ENCODE assay signal across 8 cellular contexts in the genomic region with DNA sequence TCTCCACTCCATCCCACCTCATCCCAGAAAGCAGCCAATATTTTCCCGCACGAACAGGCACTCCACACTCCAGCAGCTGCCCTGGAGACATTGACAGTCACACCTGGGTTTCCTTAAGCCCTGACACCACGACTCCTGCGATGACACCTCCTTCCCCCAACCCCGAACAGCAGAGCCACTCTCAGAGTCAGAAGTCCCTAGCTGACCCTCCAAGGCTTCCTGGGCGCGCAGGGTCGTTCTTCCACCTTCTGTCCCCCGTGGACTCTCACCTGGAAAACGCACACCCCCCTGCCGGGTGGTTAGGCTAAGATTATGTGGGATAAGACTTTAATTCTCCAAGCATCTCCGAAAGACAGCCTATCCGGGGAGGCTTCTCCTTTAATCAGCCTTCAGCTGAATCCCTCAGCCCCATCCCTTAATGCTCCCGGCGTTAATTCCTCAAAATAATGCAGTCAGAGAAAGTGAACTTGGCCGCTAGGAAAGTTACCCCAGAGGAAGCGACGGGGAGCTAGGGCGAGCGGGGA. TPM values are rescaled to one million over a fixed set of nuclear protein-coding genes. Genes with fewer than 3 reads are reported as not detected.
DNase-seq lines count a peak whose midpoint lies in the region; ATAC-seq and TF ChIP-seq lines count a peak whose summit lies in the region.

No MANE protein-coding gene starts in this region.

- H3K27ac Mint-ChIP-seq in neural progenitor cell = peak overlapping the region; percentile 46

- H3K4me2 ChIP-seq in GM23248 (ENCODE audit: unreplicated experiment) (peak overlapping the region; percentile 55), neural progenitor cell (peak overlapping the region; percentile 89)

- H3K27ac ChIP-seq in GM23248 (no peak overlapping the region), esophagus muscularis mucosa (replicated peaks in 1 of 4) (peak overlapping the region; percentile 86 to 90 (median 89)), neural progenitor cell (no peak overlapping the region)

- H3K9me3 ChIP-seq in GM23248 (ENCODE audit: low read depth) = no peaks in the 10 kb centered on the region
- H3K9me3 ChIP-seq in esophagus muscularis mucosa = no peaks in the 10 kb centered on the region
- no peaks in the 10 kb centered on the region for H3K9me3 ChIP-seq in neural progenitor cell (ENCODE audit: low read depth)

- peak overlapping the region; percentile 50; the same call in 1 of the 2 replicates for H3K9ac ChIP-seq in GM23248
- H3K9ac ChIP-seq in neural progenitor cell = no peak overlapping the region

- intact Hi-C loops in esophagus muscularis mucosa (cut with DNase I) = loop anchor here (5.0 kb wide), 1 partner anchor 36 kb away; the partner anchor contains the start of gene SSBP1

- H3K4me1 Mint-ChIP-seq in neural progenitor cell = peaks cover 46% of the 10 kb centered on the region

- peak overlapping the region; percentile 92 for H3K4me3 Mint-ChIP-seq in neural progenitor cell

- peaks cover 2% of the 10 kb centered on the region for H3K27me3 Mint-ChIP-seq in neural progenitor cell (ENCODE audit: insufficient read depth, low read depth)

- H3K4me3 ChIP-seq in GM23248 (peak overlapping the region; percentile 76), WI38 (ENCODE audit: low read depth, low read length) (peak overlapping the region; percentile 43), esophagus muscularis mucosa (peak overlapping the region; percentile 76 to 98 (median 90)), neural progenitor cell (peak overlapping the region; percentile 89)

- no peaks in the 10 kb centered on the region for H3K9me2 ChIP-seq in GM23248 (ENCODE audit: insufficient read depth)

- H4K20me1 ChIP-seq in GM23248 (ENCODE audit: insufficient read depth) = no peaks in the 10 kb centered on the region
- H4K20me1 ChIP-seq in neural progenitor cell (ENCODE audit: low read depth) = peaks cover 34% of the 10 kb centered on the region

- TF ChIP-seq POLR2A in esophagus muscularis mucosa (IDR thresholded peaks at IDR 0.05; ENCODE audit: low read depth) = no peak

- peak; percentile 42 for DNase-seq in CD1c-positive myeloid dendritic cell (ENCODE audit: extremely low spot score)
- DNase-seq in GM23248 = peak; percentile 59
- DNase-seq in esophagus muscularis mucosa (ENCODE audit: extremely low spot score) = no peak
- DNase-seq in neural progenitor cell (ENCODE audit: low spot score) = no peak
- no peak for DNase-seq in T1000 (lab: John Stamatoyannopoulos, UW)

- peak overlapping the region; percentile 73 for H2AFZ ChIP-seq in GM23248
- H2AFZ ChIP-seq in neural progenitor cell (replicated peaks) = no peak overlapping the region

- no peaks in the 10 kb centered on the region for H3K36me3 ChIP-seq in GM23248 (ENCODE audit: low read depth)
- H3K36me3 ChIP-seq in esophagus muscularis mucosa = no peaks in the 10 kb centered on the region
- no peaks in the 10 kb centered on the region for H3K36me3 ChIP-seq in neural progenitor cell

- no peak for ATAC-seq in HG02610 (IDR thresholded peaks at IDR 0.05; ENCODE audit: unreplicated experiment)
- no peak for ATAC-seq in HG03457 (IDR thresholded peaks at IDR 0.05; ENCODE audit: unreplicated experiment)

- no peaks in the 10 kb centered on the region for H3K79me2 ChIP-seq in GM23248 (ENCODE audit: insufficient read depth)
- peaks cover 15% of the 10 kb centered on the region for H3K79me2 ChIP-seq in neural progenitor cell (ENCODE audit: low read depth)

- H3F3A ChIP-seq in GM23248 (ENCODE audit: insufficient read depth) (no peaks in the 10 kb centered on the region; the same call in 1 of the 2 replicates), neural progenitor cell (ENCODE audit: low read depth) (peaks cover 12% of the 10 kb centered on the region)

- H3K9me3 Mint-ChIP-seq in neural progenitor cell = no peaks in the 10 kb centered on the region

- H3K27me3 ChIP-seq in GM23248 (replicated peaks; ENCODE audit: insufficient read depth) (no peaks in the 10 kb centered on the region), esophagus muscularis mucosa (no peaks in the 10 kb centered on the region), neural progenitor cell (peaks cover 31% of the 10 kb centered on the region)

- no peak for TF ChIP-seq CTCF in WI38 (IDR thresholded peaks at IDR 0.05; ENCODE audit: low read depth, low read length)
- no peak for TF ChIP-seq CTCF in esophagus muscularis mucosa (IDR thresholded peaks at IDR 0.05)
- TF ChIP-seq CTCF in neural progenitor cell (IDR thresholded peaks at IDR 0.05) = no peak

- H3K4me1 ChIP-seq in GM23248 (ENCODE audit: insufficient read depth) = no peaks in the 10 kb centered on the region
- peaks cover 24 to 62% (median 51%) of the 10 kb centered on the region in 4 donors for H3K4me1 ChIP-seq in esophagus muscularis mucosa
- peaks cover 26% of the 10 kb centered on the region for H3K4me1 ChIP-seq in neural progenitor cell

- 11 to 14% methylated on average over 20 of the region's 20 CpGs for WGBS in GM23248 (ENCODE audit: low coverage in 1 of 2, low lambda C conversion rate in 2 of 2, missing lambda C conversion rate in 2 of 2), 2 experiments
- 22% methylated on average over 11 of the region's 20 CpGs for WGBS in esophagus muscularis mucosa

- in situ Hi-C loops in GM23248 (cut with MboI) = no loop called here

- no peaks in the 10 kb centered on the region for H3K36me3 Mint-ChIP-seq in neural progenitor cell

- TF ChIP-seq EP300 in esophagus muscularis mucosa (IDR thresholded peaks at IDR 0.05) = no peak

RNA-seq across cellular contexts. Expression of gene DENND11, which starts 1.1 kb away (rescaled TPM):
- 3.0 and 7.8 TPM in 2 replicates for total RNA-seq in GM23248 (2014; rRNA removed; shearing (Covaris generic))
- 0.43 and 0.49 TPM in 2 replicates for polyA plus RNA-seq in GM23248 (2016; fragmentation: Nextera tagmentation; extraction: Ambion mirVana)
- total RNA-seq in esophagus muscularis mucosa = 10 to 100 TPM; 14.9 to 25.4 (median 16.3) TPM
- 19.7 and 23.5 TPM in 2 replicates for total RNA-seq in neural progenitor cell (ENCODE audit: low replicate concordance)

RNA-seq across cellular contexts. Expression of gene WEE2, which starts 7.2 kb away (rescaled TPM):
- total RNA-seq in GM23248 (2014; rRNA removed; shearing (Covaris generic)) = not detected in 2 replicates
- polyA plus RNA-seq in GM23248 (2016; fragmentation: Nextera tagmentation; extraction: Ambion mirVana) = not detected in 2 replicates
- total RNA-seq in esophagus muscularis mucosa (not detected), neural progenitor cell (ENCODE audit: low replicate concordance) (0.12 TPM in 1 of 2 replicates, not detected in the other)

RNA-seq across cellular contexts. Expression of gene SSBP1, which starts 37.2 kb away (rescaled TPM):
- total RNA-seq in GM23248 (2014; rRNA removed; shearing (Covaris generic)) = 76.8 and 113 TPM in 2 replicates
- 267 and 278 TPM in 2 replicates for polyA plus RNA-seq in GM23248 (2016; fragmentation: Nextera tagmentation; extraction: Ambion mirVana)
- total RNA-seq in esophagus muscularis mucosa = 100 to 1,000 TPM; 105 to 122 (median 114) TPM
- total RNA-seq in neural progenitor cell (ENCODE audit: low replicate concordance) = 219 and 402 TPM in 2 replicates

Comparison
In these comparisons a context has a peak if more than half of its experiments do, and no peak if none do; other contexts are left out.
1. DNase-seq: peak in CD1c-positive myeloid dendritic cell (single experiment) and GM23248 (single experiment); none in esophagus muscularis mucosa (single experiment), neural progenitor cell (single experiment) and T1000 (single experiment).
2. H3K27ac ChIP-seq: peak in esophagus muscularis mucosa (4 of 4); none in GM23248 (single experiment) and neural progenitor cell (single experiment).
3. Peak in every context shown above with its lines, with median percentiles within 50 percentile points of each other: H3K4me3 ChIP-seq.